1 cellular context compared by ENCODE assay signal in the genomic region with DNA sequence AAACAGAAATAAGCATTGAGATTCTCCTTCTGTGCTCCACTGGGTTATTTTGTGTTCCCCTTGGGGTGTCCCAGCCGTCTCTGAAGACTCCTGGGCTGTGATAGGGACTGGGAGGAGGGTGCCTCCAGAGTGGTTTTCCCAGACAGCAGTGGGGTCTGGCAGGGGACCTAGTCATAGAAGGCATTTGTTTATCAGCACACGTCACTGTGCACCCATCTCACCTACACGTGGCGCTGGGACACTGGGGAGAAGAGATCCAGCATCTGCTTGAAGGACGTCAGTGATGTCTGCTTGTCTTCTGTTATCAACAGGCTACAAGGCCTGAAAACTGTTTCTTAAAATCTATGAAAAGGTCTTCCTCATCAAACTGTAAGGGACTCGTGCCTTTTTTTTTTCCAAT.
TF ChIP-seq lines count a peak whose summit lies in the region.

No MANE protein-coding gene starts in this region.

TF ChIP-seq in HepG2, 621 proteins besides CTCF, POLR2A, EP300 and RAD21:
- TF ChIP-seq CREB1 (IDR thresholded peaks at IDR 0.05) (0 out of 2 replicates have a peak, but pooled peaks have one; percentile 4), CREB1 (CRISPR knock-in tag; IDR thresholded peaks at IDR 0.05) (no peak), SP4 (CRISPR knock-in tag; IDR thresholded peaks at IDR 0.05) (no peak), ZNF350 (CRISPR knock-in tag; IDR thresholded peaks at IDR 0.05; ENCODE audit: borderline replicate concordance, low read depth) (no peak), TCF12 (IDR thresholded peaks at IDR 0.05) (no peak), TCF12 (CRISPR knock-in tag; IDR thresholded peaks at IDR 0.05) (no peak)
